In genomic region chr3:16841906-16842709, GRCh38 we compare ENCODE assay signal across 8 cellular contexts. TPM values are rescaled to one million over a fixed set of nuclear protein-coding genes. Genes with fewer than 3 reads are reported as not detected.
DNase-seq lines count a peak whose midpoint lies in the region; ATAC-seq and TF ChIP-seq lines count a peak whose summit lies in the region.

No MANE protein-coding gene starts in this region.

- in situ Hi-C loops in ACHN (cut with HindIII; ENCODE audit: low pct_ligation_motif_present, low pct_unique_long_range_greater_than_20kb, low sequenced_read_pairs): no loop called here

- peak; percentile 82 for ATAC-seq in GM19397 (IDR thresholded peaks at IDR 0.05; ENCODE audit: unreplicated experiment)
- ATAC-seq in HG03460 (IDR thresholded peaks at IDR 0.05; ENCODE audit: unreplicated experiment): peak; percentile 79
- peak; percentile 96 for ATAC-seq in activated CD4-positive, alpha-beta T cell treated with anti-CD3 and anti-CD28 coated beads for 36 hours
- ATAC-seq in effector memory CD8-positive, alpha-beta T cell (replicated peaks): peak; percentile 85

- peaks cover 68% of the 10 kb centered on the region for H3K4me1 Mint-ChIP-seq in CD14-positive monocyte
- H3K4me1 Mint-ChIP-seq in activated CD4-positive, alpha-beta T cell treated with anti-CD3 and anti-CD28 coated beads for 36 hours: peaks cover 79% of the 10 kb centered on the region
- H3K4me1 Mint-ChIP-seq in effector memory CD8-positive, alpha-beta T cell (ENCODE audit: low read depth in 2 of 2): peaks cover 46 to 67% of the 10 kb centered on the region in 2 donors

- DNase-seq in CD14-positive monocyte (ENCODE audit: low spot score) (peak; percentile 82), ACHN (no peak), 8988T (no peak)
- DNase-seq in activated CD4-positive, alpha-beta T cell treated with anti-CD3 and anti-CD28 coated beads for 36 hours: peak; percentile 87
- peak; percentile 60 to 66 (median 66) for DNase-seq in effector memory CD8-positive, alpha-beta T cell
- DNase-seq in stimulated activated CD4-positive, alpha-beta T cell treated with anti-CD3 and anti-CD28 coated beads, Interleukin-12 subunit alpha, Interleukin-12 subunit beta, amount 100 ng/mL, for 4 hours: peak; percentile 47

- POLR2A ChIA-PET in activated CD4-positive, alpha-beta T cell treated with anti-CD3 and anti-CD28 coated beads for 36 hours (lab: Charles Lee): interaction anchor here (0.6 kb wide), 1 partner anchor 247 kb away, joined by 3 read pairs; no protein-coding TSS in a partner anchor

- peaks cover 0 to 2% (median 2%) of the 10 kb centered on the region in 3 donors for H3K27me3 Mint-ChIP-seq in CD14-positive monocyte (ENCODE audit: low read depth in 3 of 3)
- H3K27me3 Mint-ChIP-seq in activated CD4-positive, alpha-beta T cell treated with anti-CD3 and anti-CD28 coated beads for 36 hours: no peaks in the 10 kb centered on the region
- no peaks in the 10 kb centered on the region for H3K27me3 Mint-ChIP-seq in effector memory CD8-positive, alpha-beta T cell

- no peak for TF ChIP-seq CTCF in CD14-positive monocyte (IDR thresholded peaks at IDR 0.05)

- intact Hi-C loops in CD14-positive monocyte (cut with micrococcal nuclease): loop anchor here in 1 of 2 donors (5.0 kb wide), 1 partner anchor 45 kb away; no protein-coding TSS in a partner anchor
- intact Hi-C loops in activated CD4-positive, alpha-beta T cell treated with anti-CD3 and anti-CD28 coated beads for 36 hours (cut with DNase I, micrococcal nuclease): loop anchor here (1.0 to 10.0 kb wide), 9 partner anchors 42 to 903 kb away; partner anchors contain the start of genes OXNAD1 (in 1 of the 2), PLCL2 (in 1 of the 2) and TBC1D5 (in 1 of the 2)

- CTCF ChIA-PET in activated CD4-positive, alpha-beta T cell treated with anti-CD3 and anti-CD28 coated beads for 36 hours (lab: Charles Lee): interaction anchor here (0.6 to 3.0 kb wide), 13 partner anchors 9 to 1153 kb away, joined by 3 to 16 read pairs (median 4); partner anchors contain the start of gene PLCL2

- H3K4me3 Mint-ChIP-seq in CD14-positive monocyte: peak overlapping the region; percentile 58 to 83
- H3K4me3 Mint-ChIP-seq in activated CD4-positive, alpha-beta T cell treated with anti-CD3 and anti-CD28 coated beads for 36 hours: peak overlapping the region; percentile 69
- peak overlapping the region; percentile 83 to 87 for H3K4me3 Mint-ChIP-seq in effector memory CD8-positive, alpha-beta T cell

- no peaks in the 10 kb centered on the region for H3K36me3 Mint-ChIP-seq in CD14-positive monocyte
- no peaks in the 10 kb centered on the region for H3K36me3 Mint-ChIP-seq in activated CD4-positive, alpha-beta T cell treated with anti-CD3 and anti-CD28 coated beads for 36 hours (ENCODE audit: low read depth)
- peaks cover 18% of the 10 kb centered on the region for H3K36me3 Mint-ChIP-seq in effector memory CD8-positive, alpha-beta T cell (ENCODE audit: insufficient read depth)

- H3K9me3 Mint-ChIP-seq in CD14-positive monocyte: peaks cover 0 to 3% (median 0%) of the 10 kb centered on the region in 7 donors
- H3K9me3 Mint-ChIP-seq in activated CD4-positive, alpha-beta T cell treated with anti-CD3 and anti-CD28 coated beads for 36 hours (ENCODE audit: low read depth): no peaks in the 10 kb centered on the region
- H3K9me3 Mint-ChIP-seq in effector memory CD8-positive, alpha-beta T cell: no peaks in the 10 kb centered on the region

- H3K27ac Mint-ChIP-seq in CD14-positive monocyte: peak overlapping the region; percentile 94 to 98 (median 98)
- peak overlapping the region; percentile 95 for H3K27ac Mint-ChIP-seq in activated CD4-positive, alpha-beta T cell treated with anti-CD3 and anti-CD28 coated beads for 36 hours
- peak overlapping the region; percentile 96 to 99 for H3K27ac Mint-ChIP-seq in effector memory CD8-positive, alpha-beta T cell

RNA-seq across cellular contexts. Expression of gene PLCL2, which starts 42.6 kb away (rescaled TPM):
- polyA plus RNA-seq in CD14-positive monocyte: 10 to 100 TPM; 26.8 to 32.5 TPM
- total RNA-seq in activated CD4-positive, alpha-beta T cell treated with anti-CD3 and anti-CD28 coated beads for 36 hours: 10 to 100 TPM; 12.5 to 15.0 TPM

Comparison
In these comparisons a context has a peak if more than half of its experiments do, and no peak if none do; other contexts are left out.
1. DNase-seq: peak in CD14-positive monocyte (single experiment), activated CD4-positive, alpha-beta T cell treated with anti-CD3 and anti-CD28 coated beads for 36 hours (single experiment), effector memory CD8-positive, alpha-beta T cell (3 of 3) and stimulated activated CD4-positive, alpha-beta T cell treated with anti-CD3 and anti-CD28 coated beads, Interleukin-12 subunit alpha, Interleukin-12 subunit beta, amount 100 ng/mL, for 4 hours (single experiment); none in ACHN (single experiment) and 8988T (single experiment).
2. Peak in every context shown above with its lines, with median percentiles within 50 percentile points of each other: H3K27ac Mint-ChIP-seq, H3K4me3 Mint-ChIP-seq and ATAC-seq.